ENCODE assay signal across 14 cellular contexts in genomic region chr6:14824835-14825223, GRCh38.
DNase-seq lines count a peak whose midpoint lies in the region; ATAC-seq and TF ChIP-seq lines count a peak whose summit lies in the region.
"Had no signal": no experiment of that assay in that cellular context is flagged by ENCODE, and none has a peak within 500 bp of the region (broad histone marks: within the 10 kb centered on the region; RNA-seq: fewer than 3 reads in every experiment).

No MANE protein-coding gene starts in this region.

- H4K20me1 ChIP-seq in Loucy (ENCODE audit: insufficient read depth, low read length, poor library complexity, severe bottlenecking), result no peaks in the 10 kb centered on the region

- TF ChIP-seq CTCF in Loucy (conservative IDR thresholded peaks at IDR 0.05; ENCODE audit: low read length), result no peak
- no peak for TF ChIP-seq CTCF in brain (conservative IDR thresholded peaks at IDR 0.05)
- TF ChIP-seq CTCF in mucosa of descending colon (IDR thresholded peaks at IDR 0.05), result no peak
- TF ChIP-seq CTCF in foreskin keratinocyte (conservative IDR thresholded peaks at IDR 0.05), result no peak

- peak overlapping the region; percentile 47 for H3K9ac ChIP-seq in Loucy (ENCODE audit: low read depth, low read length, poor library complexity, severe bottlenecking)

- peak overlapping the region; percentile 15 to 90 (median 47) for H3K27ac Mint-ChIP-seq in brain
- H3K27ac Mint-ChIP-seq: memory B cell had no signal

- H3K9me3 Mint-ChIP-seq in brain, result peaks cover 0 to 3% (median 0%) of the 10 kb centered on the region in 5 experiments
- H3K9me3 Mint-ChIP-seq: memory B cell had no signal

- no peaks in the 10 kb centered on the region for H3F3A ChIP-seq in Loucy (ENCODE audit: low read depth)

- H3K36me3 ChIP-seq in Loucy (ENCODE audit: insufficient read depth, low read length), result no peaks in the 10 kb centered on the region
- no peaks in the 10 kb centered on the region for H3K36me3 ChIP-seq in mucosa of descending colon (ENCODE audit: low read depth)
- H3K36me3 ChIP-seq: gastrocnemius medialis had no signal

- H3K4me3 ChIP-seq in Loucy (ENCODE audit: low read length, poor library complexity, severe bottlenecking), result no peak overlapping the region
- no peak overlapping the region for H3K4me3 ChIP-seq in mucosa of descending colon
- H3K4me3 ChIP-seq: gastrocnemius medialis, testis had no signal

- H3K4me1 Mint-ChIP-seq in brain, result peaks cover 55% of the 10 kb centered on the region
- H3K4me1 Mint-ChIP-seq: memory B cell had no signal

- intact Hi-C loops in mucosa of descending colon (cut with DNase I, micrococcal nuclease), result no loop called here

- peak overlapping the region; percentile 5 to 33 (median 20) for H3K4me3 Mint-ChIP-seq in brain
- H3K4me3 Mint-ChIP-seq: memory B cell had no signal

- H3K79me2 ChIP-seq in Loucy (ENCODE audit: insufficient read depth, low read length), result no peaks in the 10 kb centered on the region

- H3K9me3 ChIP-seq in Loucy (ENCODE audit: insufficient read depth, low read depth, low read length) (no peaks in the 10 kb centered on the region), mucosa of descending colon (no peaks in the 10 kb centered on the region)
- H3K9me3 ChIP-seq: gastrocnemius medialis, testis had no signal

- no peak overlapping the region for H3K27ac ChIP-seq in foreskin keratinocyte
- H3K27ac ChIP-seq: gastrocnemius medialis, testis had no signal

- H3K4me2 ChIP-seq in Loucy (ENCODE audit: low read depth, low read length, poor library complexity, severe bottlenecking), result peak overlapping the region; percentile 46

- H3K9me2 ChIP-seq in Loucy (replicated peaks; ENCODE audit: low read depth, low read length), result no peaks in the 10 kb centered on the region

- ATAC-seq in mucosa of descending colon (peak; percentile 72), GM18867 (IDR thresholded peaks at IDR 0.05; ENCODE audit: unreplicated experiment) (no peak), foreskin keratinocyte (no peak), GM19023 (IDR thresholded peaks at IDR 0.05; ENCODE audit: unreplicated experiment) (no peak), HG03432 (IDR thresholded peaks at IDR 0.05; ENCODE audit: unreplicated experiment) (no peak)

- no peaks in the 10 kb centered on the region for H3K36me3 Mint-ChIP-seq in brain
- H3K36me3 Mint-ChIP-seq: memory B cell had no signal

- no peaks in the 10 kb centered on the region for H3K27me3 ChIP-seq in Loucy (ENCODE audit: insufficient read depth, low read length, poor library complexity, severe bottlenecking)
- no peaks in the 10 kb centered on the region for H3K27me3 ChIP-seq in foreskin keratinocyte
- H3K27me3 ChIP-seq: gastrocnemius medialis, testis had no signal

- H3K4me1 ChIP-seq in Loucy (ENCODE audit: insufficient read depth, low read length, poor library complexity, severe bottlenecking) (peaks cover 31% of the 10 kb centered on the region), mucosa of descending colon (ENCODE audit: low read depth) (peaks cover 18% of the 10 kb centered on the region), foreskin keratinocyte (no peaks in the 10 kb centered on the region)
- H3K4me1 ChIP-seq: gastrocnemius medialis, testis had no signal

- DNase-seq in COLO829 (ENCODE audit: low spot score), result peak; percentile 72
- DNase-seq in mucosa of descending colon, result peak in 1 of 3 donors; percentile 26
- no peak for DNase-seq in foreskin keratinocyte
- DNase-seq: gastrocnemius medialis; NCI-H1092; stimulated activated CD4-positive, alpha-beta T cell treated with anti-CD3 and anti-CD28 coated beads, Interleukin-4, amount 100 ng/mL, for 4 hours; T1000; testis had no signal

- H2AFZ ChIP-seq in Loucy (ENCODE audit: low read length), result peak overlapping the region; percentile 94

- peaks cover 7% of the 10 kb centered on the region for H3K27me3 Mint-ChIP-seq in brain
- H3K27me3 Mint-ChIP-seq: memory B cell had no signal
